In the genomic region with DNA sequence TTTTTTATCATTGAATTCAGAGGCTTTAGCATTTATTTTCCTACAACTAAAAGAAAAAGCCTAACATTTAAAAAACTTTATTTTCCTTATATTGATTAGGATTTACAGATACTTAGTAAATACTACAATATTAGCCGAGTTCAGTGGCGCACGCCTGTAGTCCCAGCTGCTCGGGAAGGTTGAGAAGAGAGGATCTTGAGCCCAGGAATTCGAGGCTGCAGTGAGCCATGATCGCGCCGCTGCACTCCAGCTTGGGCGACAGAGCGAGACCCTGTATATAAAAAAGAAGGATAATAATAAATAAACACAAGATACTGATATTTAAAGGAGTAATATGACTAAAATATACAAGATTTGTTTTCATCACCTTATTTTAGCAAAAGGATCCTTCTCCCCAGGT, we compare ENCODE assay signal across 8 cellular contexts. TPM values are rescaled to one million over a fixed set of nuclear protein-coding genes. Genes with fewer than 3 reads are reported as not detected.
DNase-seq lines count a peak whose midpoint lies in the region; ATAC-seq and TF ChIP-seq lines count a peak whose summit lies in the region.

No MANE protein-coding gene starts in this region.

- H3K9me3 ChIP-seq in WERI-Rb-1 (ENCODE audit: severe bottlenecking), result no peaks in the 10 kb centered on the region

- H3K27ac ChIP-seq in WERI-Rb-1, result peak overlapping the region; percentile 71

- H3K36me3 Mint-ChIP-seq in stimulated activated effector memory CD8-positive, alpha-beta T cell treated with anti-CD3 and anti-CD28 coated beads, Interleukin-12 subunit alpha, Interleukin-12 subunit beta, amount 100 ng/mL, for 72 hours, result peaks cover 37% of the 10 kb centered on the region

- peak overlapping the region; percentile 59 for H3K4me3 ChIP-seq in WERI-Rb-1 (ENCODE audit: low read depth, low read length)

- H3K27me3 ChIP-seq in WERI-Rb-1 (ENCODE audit: insufficient read depth, low read depth, severe bottlenecking), result peaks cover 22% of the 10 kb centered on the region

- intact Hi-C loops in left ventricle myocardium superior (cut with micrococcal nuclease), result no loop called here

- H3K4me3 Mint-ChIP-seq in stimulated activated effector memory CD8-positive, alpha-beta T cell treated with anti-CD3 and anti-CD28 coated beads, Interleukin-12 subunit alpha, Interleukin-12 subunit beta, amount 100 ng/mL, for 72 hours, result peak overlapping the region; percentile 98

- ATAC-seq in left ventricle myocardium superior (peak; percentile 34), GM19397 (IDR thresholded peaks at IDR 0.05; ENCODE audit: unreplicated experiment) (no peak)
- ATAC-seq in stimulated activated effector memory CD8-positive, alpha-beta T cell treated with anti-CD3 and anti-CD28 coated beads, Interleukin-12 subunit alpha, Interleukin-12 subunit beta, amount 100 ng/mL, for 72 hours, result no peak
- no peak for ATAC-seq in activated CD4-positive, CD25-positive, alpha-beta regulatory T cell treated with anti-CD3 and anti-CD28 coated beads, Interleukin-2, amount 50 U/mL, for 24 hours

- no peaks in the 10 kb centered on the region for H3K9me3 Mint-ChIP-seq in stimulated activated effector memory CD8-positive, alpha-beta T cell treated with anti-CD3 and anti-CD28 coated beads, Interleukin-12 subunit alpha, Interleukin-12 subunit beta, amount 100 ng/mL, for 72 hours

- peaks cover 20% of the 10 kb centered on the region for H3K36me3 ChIP-seq in WERI-Rb-1

- no peak for TF ChIP-seq CTCF in WERI-Rb-1 (IDR thresholded peaks at IDR 0.05; ENCODE audit: low read depth, low read length)

- H3K27ac Mint-ChIP-seq in stimulated activated effector memory CD8-positive, alpha-beta T cell treated with anti-CD3 and anti-CD28 coated beads, Interleukin-12 subunit alpha, Interleukin-12 subunit beta, amount 100 ng/mL, for 72 hours, result peak overlapping the region; percentile 98

- DNase-seq in DMS79 treated with DMSO at 0.1 percent for 48 hours (lab: John Stamatoyannopoulos, UW), result peak; percentile 17
- no peak for DNase-seq in DMS79 (lab: John Stamatoyannopoulos, UW)
- DNase-seq in WERI-Rb-1, result peak; percentile 8
- DNase-seq in left ventricle myocardium superior, result no peak
- no peak for DNase-seq in stimulated activated effector memory CD8-positive, alpha-beta T cell treated with anti-CD3 and anti-CD28 coated beads, Interleukin-12 subunit alpha, Interleukin-12 subunit beta, amount 100 ng/mL, for 72 hours (ENCODE audit: low spot score in 2 of 2)
- DNase-seq in SIG-M5 treated with dmso at 0.1 percent for 504 hours (lab: John Stamatoyannopoulos, UW; ENCODE audit: unreplicated experiment), result no peak

- H3K4me1 Mint-ChIP-seq in stimulated activated effector memory CD8-positive, alpha-beta T cell treated with anti-CD3 and anti-CD28 coated beads, Interleukin-12 subunit alpha, Interleukin-12 subunit beta, amount 100 ng/mL, for 72 hours, result peaks cover 13% of the 10 kb centered on the region

RNA-seq across cellular contexts. Expression of a gene that starts 0.7 kb away (rescaled TPM):
- 3.7 TPM for total RNA-seq in left ventricle myocardium superior

RNA-seq across cellular contexts. Expression of a gene that starts 18.1 kb away (rescaled TPM):
- 10.2 TPM for total RNA-seq in left ventricle myocardium superior

RNA-seq across cellular contexts. Expression of a gene that starts 18.2 kb away (rescaled TPM):
- total RNA-seq in left ventricle myocardium superior, result 631 TPM

RNA-seq across cellular contexts. Expression of a gene that starts 42.2 kb away (rescaled TPM):
- total RNA-seq in left ventricle myocardium superior, result not detected

Comparison
In these comparisons a context has a peak if more than half of its experiments do, and no peak if none do; other contexts are left out.
1. DNase-seq: peak in DMS79 treated with DMSO at 0.1 percent for 48 hours (single experiment) and WERI-Rb-1 (single experiment); none in DMS79 (single experiment), left ventricle myocardium superior (single experiment), stimulated activated effector memory CD8-positive, alpha-beta T cell treated with anti-CD3 and anti-CD28 coated beads, Interleukin-12 subunit alpha, Interleukin-12 subunit beta, amount 100 ng/mL, for 72 hours (0 of 2) and SIG-M5 treated with dmso at 0.1 percent for 504 hours (single experiment).